In genomic region chr1:240491796-240492195, GRCh38 we compare ENCODE assay signal across 17 cellular contexts.
"Had no signal": no experiment of that assay in that cellular context is flagged by ENCODE, and none has a peak within 500 bp of the region (broad histone marks: within the 10 kb centered on the region; RNA-seq: fewer than 3 reads in every experiment).

No MANE protein-coding gene starts in this region.

- H3K36me3 ChIP-seq: adrenal gland, neutrophil, thoracic aorta, upper lobe of right lung had no signal

- H3K9me3 ChIP-seq: adrenal gland, neutrophil, sigmoid colon, thoracic aorta, upper lobe of right lung had no signal

- H3K4me1 ChIP-seq: adrenal gland, sigmoid colon, upper lobe of right lung had no signal

- H3K27me3 Mint-ChIP-seq: stimulated activated memory B cell treated with anti-CD40 and anti-IgM and Interleukin-4, amounts not matched to agents 10 μg/mL and 1 μg/mL and 100 μg/mL, for 72 hours had no signal

- H3K36me3 Mint-ChIP-seq: stimulated activated memory B cell treated with anti-CD40 and anti-IgM and Interleukin-4, amounts not matched to agents 10 μg/mL and 1 μg/mL and 100 μg/mL, for 72 hours had no signal

- DNase-seq: activated CD4-positive, alpha-beta T cell treated with anti-CD3 and anti-CD28 coated beads, Interleukin-2, amount 50 U/mL, for 1 hour; activated CD4-positive, CD25-positive, alpha-beta regulatory T cell treated with anti-CD3 and anti-CD28 coated beads, Interleukin-2, amount 50 U/mL, for 72 hours; activated gamma-delta T cell treated with Interleukin-2 at 50 U/mL for 16 hours; adrenal gland; hippocampal formation; sigmoid colon; stimulated activated CD4-positive, alpha-beta T cell treated with anti-CD3 and anti-CD28 coated beads, Interleukin-4, amount 100 ng/mL, for 24 hours; T-helper 2 cell; upper lobe of right lung had no signal

- H3K4me3 Mint-ChIP-seq: stimulated activated memory B cell treated with anti-CD40 and anti-IgM and Interleukin-4, amounts not matched to agents 10 μg/mL and 1 μg/mL and 100 μg/mL, for 72 hours had no signal

- ATAC-seq: activated naive CD4-positive, alpha-beta T cell treated with anti-CD3 and anti-CD28 coated beads, Interleukin-2, amount 50 U/mL, for 72 hours; stimulated activated memory B cell treated with anti-CD40 and anti-IgM and Interleukin-4, amounts not matched to agents 10 μg/mL and 1 μg/mL and 100 μg/mL, for 72 hours had no signal

- H3K27me3 ChIP-seq: adrenal gland, sigmoid colon, upper lobe of right lung had no signal

- H3K4me3 ChIP-seq: adrenal gland, lung, sigmoid colon, thoracic aorta, upper lobe of right lung had no signal

- H3K4me1 Mint-ChIP-seq: stimulated activated memory B cell treated with anti-CD40 and anti-IgM and Interleukin-4, amounts not matched to agents 10 μg/mL and 1 μg/mL and 100 μg/mL, for 72 hours had no signal

- H3K27ac ChIP-seq: adrenal gland, epithelial cell of prostate, neutrophil, sigmoid colon, thoracic aorta, upper lobe of right lung, VCaP had no signal

- H3K27ac Mint-ChIP-seq: activated naive CD4-positive, alpha-beta T cell treated with anti-CD3 and anti-CD28 coated beads, Interleukin-2, amount 50 U/mL, for 72 hours; endodermal cell; stimulated activated memory B cell treated with anti-CD40 and anti-IgM and Interleukin-4, amounts not matched to agents 10 μg/mL and 1 μg/mL and 100 μg/mL, for 72 hours had no signal

- H3K9me3 Mint-ChIP-seq: endodermal cell had no signal
